Comparison of ENCODE assay signal across 22 cellular contexts in the genomic region with DNA sequence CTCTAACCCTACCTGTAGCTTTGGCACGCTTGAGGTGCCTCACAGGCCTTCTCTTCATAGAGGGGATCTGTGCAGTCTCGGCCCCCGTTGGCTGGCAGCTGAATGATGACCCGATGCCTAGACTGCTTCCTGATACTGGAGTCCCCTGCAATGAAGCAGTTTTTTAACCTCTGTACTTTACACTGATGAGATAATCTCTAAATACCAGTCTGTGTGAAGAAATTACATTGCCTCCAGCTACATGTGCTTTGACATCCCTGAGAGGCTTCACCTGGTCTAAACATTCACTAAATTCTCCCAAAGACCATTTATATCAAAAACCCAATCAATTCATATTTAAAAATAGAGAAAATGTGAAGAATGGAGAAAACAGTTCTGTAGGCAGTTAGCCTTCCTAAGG.
A peak's percentile ranks its signal among the peaks of the same experiment; 100 is the strongest.
DNase-seq lines count a peak whose midpoint lies in the region; ATAC-seq and TF ChIP-seq lines count a peak whose summit lies in the region.
"Had no signal": no experiment of that assay in that cellular context is flagged by ENCODE, and none has a peak within 500 bp of the region (broad histone marks: within the 10 kb centered on the region; RNA-seq: fewer than 3 reads in every experiment).

No MANE protein-coding gene starts in this region.

- H3K27ac ChIP-seq in OCI-LY1 (ENCODE audit: low read depth, low read length, poor library complexity, severe bottlenecking): no peak overlapping the region
- no peak overlapping the region for H3K27ac ChIP-seq in neuronal stem cell (replicated peaks; ENCODE audit: low read length)
- H3K27ac ChIP-seq: A549, BLaER1, C4-2B had no signal

- H3K79me2 ChIP-seq in OCI-LY1 (ENCODE audit: insufficient read depth, low read length): no peaks in the 10 kb centered on the region

- H2AFZ ChIP-seq in OCI-LY1 (ENCODE audit: low read length) (peak overlapping the region; percentile 13; the same call in 1 of the 2 replicates), neuronal stem cell (ENCODE audit: low read length) (peak overlapping the region; percentile 6)
- H2AFZ ChIP-seq: GM23338 had no signal

- H3K4me1 ChIP-seq in OCI-LY1 (ENCODE audit: insufficient read depth, low read length, severe bottlenecking) (peaks cover 53% of the 10 kb centered on the region), neuronal stem cell (ENCODE audit: control insufficient read depth in 2 of 2, insufficient read depth in 1 of 2, low read depth in 1 of 2, low read length in 2 of 2) (peaks cover 7% of the 10 kb centered on the region in 2 donors)
- H3K4me1 ChIP-seq: BLaER1, Caco-2 had no signal

- H2BK5ac ChIP-seq in neuronal stem cell (ENCODE audit: low read length): no peak overlapping the region

- no peaks in the 10 kb centered on the region for H3K27me3 ChIP-seq in OCI-LY1 (ENCODE audit: insufficient read depth, low read length)
- H3K27me3 ChIP-seq in neuronal stem cell (ENCODE audit: control insufficient read depth in 3 of 3, insufficient read depth in 3 of 3, low read depth in 1 of 3, low read length in 3 of 3): no peaks in the 10 kb centered on the region
- H3K27me3 ChIP-seq: BLaER1 had no signal

- H3K18ac ChIP-seq in neuronal stem cell (ENCODE audit: low read length): no peak overlapping the region

- no peak overlapping the region for H4K91ac ChIP-seq in neuronal stem cell (ENCODE audit: low read depth, low read length, poor library complexity)

- WGBS in neuronal stem cell (ENCODE audit: extremely low coverage in 2 of 2, insufficient read length in 2 of 2, insufficient replicate concordance in 1 of 2), 2 donors: no CpG with 5 or more reads among the region's 4 CpGs

- no peaks in the 10 kb centered on the region for H3K9me2 ChIP-seq in OCI-LY1 (ENCODE audit: low read depth, low read length)

- H2AK5ac ChIP-seq in neuronal stem cell (ENCODE audit: low read depth, low read length): no peak overlapping the region

- no peak overlapping the region for H3K23ac ChIP-seq in neuronal stem cell (ENCODE audit: low read depth, low read length, poor library complexity)

- ATAC-seq in left lobe of liver: peak; percentile 74
- ATAC-seq: A549; CD8-positive, alpha-beta T cell; GM23338 had no signal

- no peak overlapping the region for H3K4ac ChIP-seq in neuronal stem cell (ENCODE audit: low read length)

- H3K14ac ChIP-seq in neuronal stem cell (ENCODE audit: low read length): no peak overlapping the region

- no peak overlapping the region for H3K4me3 ChIP-seq in OCI-LY1 (ENCODE audit: low read depth, low read length, poor library complexity, severe bottlenecking)
- H3K4me3 ChIP-seq in neuronal stem cell (ENCODE audit: low read length in 2 of 2): no peak overlapping the region
- H3K4me3 ChIP-seq: A549, BLaER1, GM23338, HAP-1 had no signal

- H3K4me2 ChIP-seq in OCI-LY1 (ENCODE audit: low read length): no peak overlapping the region
- H3K4me2 ChIP-seq in neuronal stem cell (ENCODE audit: insufficient read depth, low read length, poor library complexity, severe bottlenecking): no peak overlapping the region
- H3K4me2 ChIP-seq: A549, BLaER1, GM23338 had no signal

- no peaks in the 10 kb centered on the region for H4K20me1 ChIP-seq in OCI-LY1 (ENCODE audit: insufficient read depth, low read length)
- H4K20me1 ChIP-seq: BLaER1 had no signal

- H3K36me3 ChIP-seq in OCI-LY1 (ENCODE audit: insufficient read depth, low read length): no peaks in the 10 kb centered on the region
- H3K36me3 ChIP-seq in neuronal stem cell (replicated peaks in 1 of 2; ENCODE audit: control insufficient read depth in 2 of 2, insufficient read depth in 2 of 2, low read length in 2 of 2): no peaks in the 10 kb centered on the region
- H3K36me3 ChIP-seq: BLaER1, HAP-1 had no signal

- H2BK120ac ChIP-seq in neuronal stem cell (ENCODE audit: low read depth, low read length): no peak overlapping the region

- peak; percentile 6 for DNase-seq in HuH-7 (ENCODE audit: low spot score)
- no peak for DNase-seq in left lobe of liver (ENCODE audit: low spot score)
- DNase-seq in neuronal stem cell (ENCODE audit: low spot score): no peak
- no peak for DNase-seq in nucleus accumbens (lab: John Stamatoyannopoulos, UW)
- no peak for DNase-seq in midbrain (lab: John Stamatoyannopoulos, UW)
- no peak for DNase-seq in putamen (ENCODE audit: low spot score)
- DNase-seq: 8988T; ACHN; Caco-2; CD4-positive, CD25-positive, alpha-beta regulatory T cell; CD8-positive, alpha-beta T cell; DMS 273 treated with DMSO at 0.1 percent for 48 hours; DMS53; DMS79 treated with DMSO at 0.1 percent for 48 hours; GF-D8; HFFc6 had no signal

- H3K9me3 ChIP-seq in OCI-LY1 (ENCODE audit: low read length): no peaks in the 10 kb centered on the region
- no peaks in the 10 kb centered on the region for H3K9me3 ChIP-seq in neuronal stem cell (replicated peaks in 1 of 2; ENCODE audit: control insufficient read depth in 2 of 2, insufficient read depth in 1 of 2, low read depth in 1 of 2, low read length in 2 of 2)
- H3K9me3 ChIP-seq: A549, BLaER1, Caco-2, HAP-1 had no signal

- H3K79me1 ChIP-seq in neuronal stem cell (ENCODE audit: low read depth, low read length): no peaks in the 10 kb centered on the region

- H3F3A ChIP-seq in OCI-LY1 (ENCODE audit: insufficient read depth, low read length): no peaks in the 10 kb centered on the region

- no peak overlapping the region for H2BK15ac ChIP-seq in neuronal stem cell (ENCODE audit: low read length)

- no peak overlapping the region for H4K8ac ChIP-seq in neuronal stem cell (ENCODE audit: low read depth, low read length)

- no peak for TF ChIP-seq CTCF in OCI-LY1 (IDR thresholded peaks at IDR 0.05; ENCODE audit: low read length)

- no peak overlapping the region for H2BK12ac ChIP-seq in neuronal stem cell (ENCODE audit: low read length)

- H3K9ac ChIP-seq in OCI-LY1 (ENCODE audit: low read length): no peak overlapping the region
- H3K9ac ChIP-seq in neuronal stem cell (ENCODE audit: low read depth, low read length, poor library complexity): no peak overlapping the region
- H3K9ac ChIP-seq: BLaER1 had no signal
